24 cellular contexts compared by ENCODE assay signal in genomic region chr3:45488581-45488980, GRCh38.
DNase-seq lines count a peak whose midpoint lies in the region; ATAC-seq, FAIRE-seq and TF ChIP-seq lines count a peak whose summit lies in the region.
"Had no signal": no experiment of that assay in that cellular context is flagged by ENCODE, and none has a peak within 500 bp of the region (broad histone marks: within the 10 kb centered on the region; RNA-seq: fewer than 3 reads in every experiment).

No MANE protein-coding gene starts in this region.

- peak; percentile 20 for DNase-seq in activated CD4-positive, alpha-beta T cell treated with anti-CD3 and anti-CD28 coated beads for 48 hours
- no peak for DNase-seq in activated CD4-positive, alpha-beta T cell treated with anti-CD3 and anti-CD28 coated beads for 4 hours
- DNase-seq in HepG2 (ENCODE audit: low spot score) = no peak
- no peak for DNase-seq in right lobe of liver
- DNase-seq in epithelial cell of esophagus (ENCODE audit: low read depth) = peak; percentile 41
- DNase-seq in inferior parietal cortex (ENCODE audit: extremely low spot score) = no peak
- DNase-seq: 8988T; Caco-2; CD4-positive, alpha-beta memory T cell; DMS 273 treated with DMSO at 0.1 percent for 48 hours; DMS79 treated with DMSO at 0.1 percent for 48 hours; GOT3; HCEC 1CT; KG1; NCI-H1105; NCI-H2029 treated with DMSO at 0.1 percent for 48 hours; NCI-H226; NCI-H510A treated with DMSO at 0.1 percent for 48 hours; NCI-H748 treated with DMSO at 0.1 percent for 48 hours; SIG-M5 had no signal

- no peak for TF ChIP-seq RAD21 in HepG2 (CRISPR knock-in tag; IDR thresholded peaks at IDR 0.05)

- no peak for TF ChIP-seq EP300 in HepG2 (IDR thresholded peaks at IDR 0.05; ENCODE audit: low read depth in 2 of 2, low read length in 2 of 2)
- TF ChIP-seq EP300 in HepG2 (CRISPR knock-in tag; IDR thresholded peaks at IDR 0.05; ENCODE audit: borderline replicate concordance) = no peak

- no peak for FAIRE-seq in HepG2 (lab: Jason Lieb, UNC)
- FAIRE-seq: GM18507 had no signal

- no peak overlapping the region for H3K4me2 ChIP-seq in HepG2 (ENCODE audit: low read depth, low read length)
- H3K4me2 ChIP-seq: BLaER1 treated with 17β-estradiol and CSF1 and Interleukin-3, amounts not matched to agents 10 nM and 100 nM had no signal

- no peak overlapping the region for H2AFZ ChIP-seq in HepG2 (ENCODE audit: low read length)

- no peaks in the 10 kb centered on the region for H3K79me2 ChIP-seq in HepG2 (ENCODE audit: insufficient read depth, low read length)

- TF ChIP-seq POLR2A in HepG2 (IDR thresholded peaks at IDR 0.05; ENCODE audit: insufficient read depth in 1 of 2, low read depth in 2 of 2, low read length in 2 of 2) (no peak), right lobe of liver (IDR thresholded peaks at IDR 0.05) (no peak)

- H3K4me3 ChIP-seq in HepG2 (replicated peaks in 1 of 3; ENCODE audit: insufficient read depth in 1 of 3, low read depth in 2 of 3, low read length in 3 of 3) (no peak overlapping the region), right lobe of liver (no peak overlapping the region), epithelial cell of esophagus (ENCODE audit: low read length) (no peak overlapping the region)
- H3K4me3 ChIP-seq: BLaER1 treated with 17β-estradiol and CSF1 and Interleukin-3, amounts not matched to agents 10 nM and 100 nM had no signal

- H4K20me1 ChIP-seq in HepG2 (ENCODE audit: insufficient read depth, low read length) = no peaks in the 10 kb centered on the region
- H4K20me1 ChIP-seq: BLaER1 treated with 17β-estradiol and CSF1 and Interleukin-3, amounts not matched to agents 10 nM and 100 nM had no signal

- no TSS peak for BruUV-seq in HepG2 (replicated peaks; lab: Mats Ljungman, UMichigan)

- H3K27me3 ChIP-seq in HepG2 (ENCODE audit: control insufficient read depth in 1 of 2, insufficient read depth in 2 of 2, low read length in 2 of 2) = no peaks in the 10 kb centered on the region
- H3K27me3 ChIP-seq in right lobe of liver = no peaks in the 10 kb centered on the region
- H3K27me3 ChIP-seq: BLaER1 treated with 17β-estradiol and CSF1 and Interleukin-3, amounts not matched to agents 10 nM and 100 nM had no signal

- in situ Hi-C loops in HepG2 (cut with HindIII; ENCODE audit: extremely low pct_ligation_motif_present, low pct_unique_long_range_greater_than_20kb) = loop anchor here (25.0 kb wide), 1 partner anchor 451 kb away; the partner anchor contains the start of gene CLEC3B

- no peak for ATAC-seq in HepG2
- no peak for ATAC-seq in right lobe of liver
- ATAC-seq in HG03159 (IDR thresholded peaks at IDR 0.05; ENCODE audit: unreplicated experiment) = no peak
- ATAC-seq: Panc1 had no signal

- H3K4me1 ChIP-seq in HepG2 (ENCODE audit: insufficient read depth, low read length) = peaks cover 28% of the 10 kb centered on the region
- peaks cover 0 to 8% (median 0%) of the 10 kb centered on the region in 4 donors for H3K4me1 ChIP-seq in right lobe of liver
- H3K4me1 ChIP-seq: BLaER1 treated with 17β-estradiol and CSF1 and Interleukin-3, amounts not matched to agents 10 nM and 100 nM; Caco-2 had no signal

- no peak overlapping the region for H3K9ac ChIP-seq in HepG2 (ENCODE audit: insufficient read depth, low read depth, low read length)
- H3K9ac ChIP-seq: BLaER1 treated with 17β-estradiol and CSF1 and Interleukin-3, amounts not matched to agents 10 nM and 100 nM had no signal

- H3K9me3 ChIP-seq in HepG2 (ENCODE audit: low read length) (no peaks in the 10 kb centered on the region), right lobe of liver (no peaks in the 10 kb centered on the region)
- H3K9me3 ChIP-seq: Caco-2 had no signal

- WGBS in HepG2 (ENCODE audit: low lambda C conversion rate) = 50% methylated on average over 2 of the region's 2 CpGs
- WGBS in right lobe of liver (ENCODE audit: insufficient coverage, low coverage, low lambda C conversion rate, missing lambda C conversion rate) = 55% methylated on average over 2 of the region's 2 CpGs

- H3K27ac ChIP-seq in HepG2 (ENCODE audit: extremely low read length, insufficient read depth, low read length) = peak overlapping the region; percentile 60
- H3K27ac ChIP-seq in right lobe of liver = no peak overlapping the region
- H3K27ac ChIP-seq: BLaER1 treated with 17β-estradiol and CSF1 and Interleukin-3, amounts not matched to agents 10 nM and 100 nM had no signal

- CTCF ChIA-PET in HepG2 (lab: Yijun Ruan, JAX; ENCODE audit: low intra/inter-chr PET ratio, low total read pairs) = no interaction called here

- TF ChIP-seq CTCF in HepG2 (CRISPR knock-in tag; IDR thresholded peaks at IDR 0.05) (no peak), right lobe of liver (IDR thresholded peaks at IDR 0.05) (no peak), epithelial cell of esophagus (IDR thresholded peaks at IDR 0.05; ENCODE audit: insufficient read depth, low read depth, low read length, missing control alignments) (no peak)

- intact Hi-C loops in HepG2 (cut with micrococcal nuclease; ENCODE audit: unreplicated experiment) = no loop called here
- intact Hi-C loops in right lobe of liver (cut with DNase I) = no loop called here

- H3K36me3 ChIP-seq in HepG2 (replicated peaks in 1 of 2; ENCODE audit: control insufficient read depth in 1 of 2, insufficient read depth in 2 of 2, low read length in 2 of 2) (peaks cover 11 to 60% of the 10 kb centered on the region in 2 experiments), right lobe of liver (peaks cover 0 to 4% (median 0%) of the 10 kb centered on the region in 4 donors)

- POLR2A ChIA-PET in HepG2 (lab: Yijun Ruan, JAX) = no interaction called here

TF ChIP-seq in HepG2, 621 proteins besides CTCF, POLR2A, EP300 and RAD21 (continues in another document):
- no peak for TF ChIP-seq ARID2 (CRISPR knock-in tag; IDR thresholded peaks at IDR 0.05; ENCODE audit: borderline replicate concordance)
- TF ChIP-seq ZNF280D (CRISPR knock-in tag; IDR thresholded peaks at IDR 0.05) = no peak
- no peak for TF ChIP-seq ATF4 (CRISPR knock-in tag; IDR thresholded peaks at IDR 0.05)
- no peak for TF ChIP-seq ZNF44 (CRISPR knock-in tag; IDR thresholded peaks at IDR 0.05)
- TF ChIP-seq IKZF1 (IDR thresholded peaks at IDR 0.05) = no peak
- TF ChIP-seq MLLT10 (CRISPR knock-in tag; IDR thresholded peaks at IDR 0.05) = no peak
- no peak for TF ChIP-seq ZNF766 (CRISPR knock-in tag; IDR thresholded peaks at IDR 0.05; ENCODE audit: borderline replicate concordance)
- TF ChIP-seq ZNF281 (CRISPR knock-in tag; IDR thresholded peaks at IDR 0.05; ENCODE audit: borderline replicate concordance) = no peak
- TF ChIP-seq SMAD1 (CRISPR knock-in tag; IDR thresholded peaks at IDR 0.05; ENCODE audit: borderline replicate concordance, low read depth) = no peak
- no peak for TF ChIP-seq ZNF446 (CRISPR knock-in tag; IDR thresholded peaks at IDR 0.05)
- TF ChIP-seq ZNF33B (CRISPR knock-in tag; IDR thresholded peaks at IDR 0.05) = no peak
- TF ChIP-seq MTA1 (CRISPR knock-in tag; IDR thresholded peaks at IDR 0.05; ENCODE audit: borderline replicate concordance) = no peak
- no peak for TF ChIP-seq REL (CRISPR knock-in tag; conservative IDR thresholded peaks at IDR 0.05)
- TF ChIP-seq NFE2L1 (CRISPR knock-in tag; IDR thresholded peaks at IDR 0.05; ENCODE audit: borderline replicate concordance) = no peak

Comparison
In these comparisons a context has a peak if more than half of its experiments do, and no peak if none do; other contexts are left out.
1. DNase-seq: peak in activated CD4-positive, alpha-beta T cell treated with anti-CD3 and anti-CD28 coated beads for 48 hours (single experiment) and epithelial cell of esophagus (single experiment); none in activated CD4-positive, alpha-beta T cell treated with anti-CD3 and anti-CD28 coated beads for 4 hours (0 of 2), HepG2 (single experiment), right lobe of liver (0 of 3) and inferior parietal cortex (single experiment).